8 cellular contexts compared by ENCODE assay signal in genomic region chr19:38899447-38900219, GRCh38. TPM values are rescaled to one million over a fixed set of nuclear protein-coding genes. Genes with fewer than 3 reads are reported as not detected.
A peak's percentile ranks its signal among the peaks of the same experiment; 100 is the strongest.
DNase-seq lines count a peak whose midpoint lies in the region; ATAC-seq and TF ChIP-seq lines count a peak whose summit lies in the region.

Gene NFKBIB (plus strand): TSS chr19:38899969. CDS start chr19:38900033, 64 bp downstream.
Gene SIRT2 (minus strand): TSS chr19:38899618. CDS start chr19:38899521, 97 bp downstream.

- peaks cover 13% of the 10 kb centered on the region for H3K27me3 ChIP-seq in H7 (ENCODE audit: control insufficient read depth, insufficient read depth, low read length)

- peak within 1 kb of the TSS; percentile 97 for H3K4me3 Mint-ChIP-seq in natural killer cell treated with Interleukin-12 subunit alpha and Interleukin-12 subunit beta and Interleukin-15 and Interleukin-18, amount 100 ng/mL, for 72 hours

- H3K27ac Mint-ChIP-seq in natural killer cell treated with Interleukin-12 subunit alpha and Interleukin-12 subunit beta and Interleukin-15 and Interleukin-18, amount 100 ng/mL, for 72 hours = peak within 1 kb of the TSS; percentile 88 to 94

- DNase-seq in ELF-1 (ENCODE audit: low read depth, low spot score) = peak; percentile 100
- peak; percentile 98 for DNase-seq in H7
- DNase-seq in M059J (ENCODE audit: low read depth) = peak; percentile 100
- DNase-seq in SHP77 (lab: John Stamatoyannopoulos, UW) = peak; percentile 100
- DNase-seq in activated effector memory CD4-positive, alpha-beta T cell treated with Interleukin-2 at 50 U/mL for 16 hours = peak; percentile 99
- peak; percentile 100 for DNase-seq in fibroblast of pulmonary artery (ENCODE audit: low read depth)
- peak; percentile 100 for DNase-seq in natural killer cell treated with Interleukin-12 subunit alpha and Interleukin-12 subunit beta and Interleukin-15 and Interleukin-18, amount 100 ng/mL, for 72 hours (ENCODE audit: low spot score)
- peak; percentile 97 for DNase-seq in stimulated activated naive CD8-positive, alpha-beta T cell treated with anti-CD3 and anti-CD28 coated beads, Interleukin-15, Interleukin-2, amounts not matched to agents 100 U/mL and 50 U/mL, for 24 hours

- peaks cover 53 to 55% of the 10 kb centered on the region in 2 donors for H3K4me1 Mint-ChIP-seq in natural killer cell treated with Interleukin-12 subunit alpha and Interleukin-12 subunit beta and Interleukin-15 and Interleukin-18, amount 100 ng/mL, for 72 hours (ENCODE audit: low read depth in 2 of 2)

- H3K36me3 ChIP-seq in H7 (replicated peaks; ENCODE audit: control insufficient read depth, insufficient read depth, low read length) = peaks cover 2% of the 10 kb centered on the region

- TF ChIP-seq CTCF in fibroblast of pulmonary artery (IDR thresholded peaks at IDR 0.05; ENCODE audit: low read length, missing control alignments) = no peak

- no peaks in the 10 kb centered on the region for H3K27me3 Mint-ChIP-seq in natural killer cell treated with Interleukin-12 subunit alpha and Interleukin-12 subunit beta and Interleukin-15 and Interleukin-18, amount 100 ng/mL, for 72 hours

- no peaks in the 10 kb centered on the region for H3K9me3 Mint-ChIP-seq in natural killer cell treated with Interleukin-12 subunit alpha and Interleukin-12 subunit beta and Interleukin-15 and Interleukin-18, amount 100 ng/mL, for 72 hours

- ATAC-seq in natural killer cell treated with Interleukin-12 subunit alpha and Interleukin-12 subunit beta and Interleukin-15 and Interleukin-18, amount 100 ng/mL, for 72 hours = peak; percentile 96
- peak; percentile 97 for ATAC-seq in stimulated activated naive CD8-positive, alpha-beta T cell treated with anti-CD3 and anti-CD28 coated beads, Interleukin-15, Interleukin-2, amounts not matched to agents 100 U/mL and 50 U/mL, for 24 hours

- peaks cover 16% of the 10 kb centered on the region for H3K36me3 Mint-ChIP-seq in natural killer cell treated with Interleukin-12 subunit alpha and Interleukin-12 subunit beta and Interleukin-15 and Interleukin-18, amount 100 ng/mL, for 72 hours

- H3K4me3 ChIP-seq in H7 (ENCODE audit: insufficient read depth, low read depth, low read length) (peak within 1 kb of the TSS; percentile 77), fibroblast of pulmonary artery (replicated peaks; ENCODE audit: low read depth, low read length) (peak within 1 kb of the TSS; percentile 92)

RNA-seq across cellular contexts. Expression of gene NFKBIB, which starts in this region (rescaled TPM):
- 26.0 and 30.6 TPM in 2 replicates for total RNA-seq in H7 (2014; rRNA removed; shearing (Covaris generic))
- total RNA-seq in M059J (2014; rRNA removed; shearing (Covaris generic)) = 16.5 and 27.5 TPM in 2 replicates
- 100 to 1,000 TPM; 106 to 108 TPM for total RNA-seq in natural killer cell treated with Interleukin-12 subunit alpha and Interleukin-12 subunit beta and Interleukin-15 and Interleukin-18, amount 100 ng/mL, for 72 hours

RNA-seq across cellular contexts. Expression of gene SIRT2, which starts in this region (rescaled TPM):
- 11.6 and 11.8 TPM in 2 replicates for total RNA-seq in H7 (2014; rRNA removed; shearing (Covaris generic))
- 63.3 and 77.1 TPM in 2 replicates for total RNA-seq in M059J (2014; rRNA removed; shearing (Covaris generic))
- total RNA-seq in natural killer cell treated with Interleukin-12 subunit alpha and Interleukin-12 subunit beta and Interleukin-15 and Interleukin-18, amount 100 ng/mL, for 72 hours = 10 to 100 TPM; 60.9 to 87.3 TPM

Comparison
In these comparisons a context has a peak if more than half of its experiments do, and no peak if none do; other contexts are left out.
1. Peak in every context shown above with its lines: DNase-seq, ATAC-seq and H3K4me3 ChIP-seq.